16 cellular contexts compared by ENCODE assay signal in genomic region chr6:40348591-40348990, GRCh38.
DNase-seq lines count a peak whose midpoint lies in the region; ATAC-seq and TF ChIP-seq lines count a peak whose summit lies in the region.
"Had no signal": no experiment of that assay in that cellular context is flagged by ENCODE, and none has a peak within 500 bp of the region (broad histone marks: within the 10 kb centered on the region; RNA-seq: fewer than 3 reads in every experiment).

No MANE protein-coding gene starts in this region.

- no peaks in the 10 kb centered on the region for H3K9me3 Mint-ChIP-seq in activated CD8-positive, alpha-beta T cell treated with anti-CD3 and anti-CD28 coated beads, Interleukin-2, amount 10 ng/mL, durations not matched to agents 7 days and 5 days (ENCODE audit: insufficient read depth)
- no peaks in the 10 kb centered on the region for H3K9me3 Mint-ChIP-seq in activated CD8-positive, alpha-beta T cell treated with anti-CD3 and anti-CD28 coated beads for 36 hours
- H3K9me3 Mint-ChIP-seq: activated naive CD4-positive, alpha-beta T cell treated with anti-CD3 and anti-CD28 coated beads, Interleukin-2, amount 50 U/mL, for 72 hours had no signal

- peak overlapping the region; percentile 5 for H3K9ac ChIP-seq in NT2/D1 (ENCODE audit: insufficient read length, low read depth)
- H3K9ac ChIP-seq: BLaER1 treated with 17β-estradiol and CSF1 and Interleukin-3, amounts not matched to agents 10 nM and 100 nM had no signal

- H3K4me1 Mint-ChIP-seq in activated CD8-positive, alpha-beta T cell treated with anti-CD3 and anti-CD28 coated beads, Interleukin-2, amount 10 ng/mL, durations not matched to agents 7 days and 5 days (ENCODE audit: low read depth): no peaks in the 10 kb centered on the region
- no peaks in the 10 kb centered on the region for H3K4me1 Mint-ChIP-seq in activated CD8-positive, alpha-beta T cell treated with anti-CD3 and anti-CD28 coated beads for 36 hours (ENCODE audit: low read depth)

- 86 to 89% methylated on average over 3 to 4 of the region's 4 CpGs for WGBS in mesodermal cell (ENCODE audit: insufficient coverage in 2 of 2), 2 experiments
- 80 to 86% methylated on average over 3 to 4 of the region's 4 CpGs for WGBS in testis, 2 donors

- H3K4me1 ChIP-seq in NT2/D1 (ENCODE audit: insufficient read depth, insufficient read length): peaks cover 23% of the 10 kb centered on the region
- H3K4me1 ChIP-seq in mesodermal cell (ENCODE audit: control insufficient read depth, insufficient read depth, low read length, poor library complexity, severe bottlenecking): peaks cover 53% of the 10 kb centered on the region
- H3K4me1 ChIP-seq in testis: peaks cover 17% of the 10 kb centered on the region

- H3K4me3 Mint-ChIP-seq in activated CD8-positive, alpha-beta T cell treated with anti-CD3 and anti-CD28 coated beads, Interleukin-2, amount 10 ng/mL, durations not matched to agents 7 days and 5 days: no peak overlapping the region
- no peak overlapping the region for H3K4me3 Mint-ChIP-seq in activated CD8-positive, alpha-beta T cell treated with anti-CD3 and anti-CD28 coated beads for 36 hours

- CTCF ChIA-PET in activated CD8-positive, alpha-beta T cell treated with anti-CD3 and anti-CD28 coated beads, Interleukin-2, amount 10 ng/mL, durations not matched to agents 7 days and 5 days (lab: Charles Lee): no interaction called here
- CTCF ChIA-PET in activated CD8-positive, alpha-beta T cell treated with anti-CD3 and anti-CD28 coated beads for 36 hours (lab: Charles Lee): no interaction called here

- TF ChIP-seq CTCF in activated CD8-positive, alpha-beta T cell treated with anti-CD3 and anti-CD28 coated beads for 36 hours (IDR thresholded peaks at IDR 0.05): no peak
- TF ChIP-seq CTCF in testis (IDR thresholded peaks at IDR 0.05): no peak

- no peaks in the 10 kb centered on the region for H3K27me3 Mint-ChIP-seq in activated CD8-positive, alpha-beta T cell treated with anti-CD3 and anti-CD28 coated beads, Interleukin-2, amount 10 ng/mL, durations not matched to agents 7 days and 5 days (ENCODE audit: low read depth)
- H3K27me3 Mint-ChIP-seq in activated CD8-positive, alpha-beta T cell treated with anti-CD3 and anti-CD28 coated beads for 36 hours: peaks cover 2% of the 10 kb centered on the region

- no peaks in the 10 kb centered on the region for H3K9me3 ChIP-seq in NT2/D1 (ENCODE audit: insufficient read depth, low read length)
- H3K9me3 ChIP-seq in mesodermal cell (ENCODE audit: control insufficient read depth, low read length): no peaks in the 10 kb centered on the region
- no peaks in the 10 kb centered on the region for H3K9me3 ChIP-seq in testis
- H3K9me3 ChIP-seq: BLaER1 treated with 17β-estradiol and CSF1 and Interleukin-3, amounts not matched to agents 10 nM and 100 nM; MG63 had no signal

- no peak for ATAC-seq in activated CD8-positive, alpha-beta T cell treated with anti-CD3 and anti-CD28 coated beads, Interleukin-2, amount 10 ng/mL, durations not matched to agents 7 days and 5 days
- no peak for ATAC-seq in activated CD8-positive, alpha-beta T cell treated with anti-CD3 and anti-CD28 coated beads for 36 hours
- ATAC-seq: activated naive CD4-positive, alpha-beta T cell treated with anti-CD3 and anti-CD28 coated beads, Interleukin-2, amount 50 U/mL, for 72 hours; PC-3 had no signal

- no peaks in the 10 kb centered on the region for H3K36me3 Mint-ChIP-seq in activated CD8-positive, alpha-beta T cell treated with anti-CD3 and anti-CD28 coated beads, Interleukin-2, amount 10 ng/mL, durations not matched to agents 7 days and 5 days (ENCODE audit: low read depth)
- no peaks in the 10 kb centered on the region for H3K36me3 Mint-ChIP-seq in activated CD8-positive, alpha-beta T cell treated with anti-CD3 and anti-CD28 coated beads for 36 hours (ENCODE audit: low read depth)
- H3K36me3 Mint-ChIP-seq: activated naive CD4-positive, alpha-beta T cell treated with anti-CD3 and anti-CD28 coated beads, Interleukin-2, amount 50 U/mL, for 72 hours had no signal

- peak; percentile 9 for DNase-seq in activated CD8-positive, alpha-beta T cell treated with anti-CD3 and anti-CD28 coated beads, Interleukin-2, amount 10 ng/mL, durations not matched to agents 7 days and 5 days
- no peak for DNase-seq in activated CD8-positive, alpha-beta T cell treated with anti-CD3 and anti-CD28 coated beads for 36 hours
- no peak for DNase-seq in NT2/D1 (ENCODE audit: low read depth, low spot score)
- peak; percentile 7 for DNase-seq in testis
- DNase-seq in erythroblast (lab: John Stamatoyannopoulos, UW): no peak
- DNase-seq in activated naive CD4-positive, alpha-beta T cell (lab: John Stamatoyannopoulos, UW): no peak
- DNase-seq in HCEC 1CT: no peak
- DNase-seq: activated CD4-positive, alpha-beta T cell treated with anti-CD3 and anti-CD28 coated beads, Interleukin-2, amount 50 U/mL, for 4 hours; NCI-H1417 treated with DMSO at 0.1 percent for 48 hours; NCI-H748 treated with DMSO at 0.1 percent for 48 hours; PC-3; SIG-M5 had no signal

- H3K27ac ChIP-seq in mesodermal cell (ENCODE audit: low read depth, low read length, severe bottlenecking) (peak overlapping the region; percentile 55), testis (no peak overlapping the region)
- H3K27ac ChIP-seq: BLaER1 treated with 17β-estradiol and CSF1 and Interleukin-3, amounts not matched to agents 10 nM and 100 nM had no signal

- no peaks in the 10 kb centered on the region for H3K27me3 ChIP-seq in NT2/D1 (ENCODE audit: insufficient read depth, insufficient read length)
- no peaks in the 10 kb centered on the region for H3K27me3 ChIP-seq in testis
- H3K27me3 ChIP-seq: BLaER1 treated with 17β-estradiol and CSF1 and Interleukin-3, amounts not matched to agents 10 nM and 100 nM; MG63 had no signal

- intact Hi-C loops in activated CD8-positive, alpha-beta T cell treated with anti-CD3 and anti-CD28 coated beads for 36 hours (cut with micrococcal nuclease): no loop called here
- intact Hi-C loops in testis (cut with DNase I; ENCODE audit: low total_unique reads): no loop called here

- POLR2A ChIA-PET in activated CD8-positive, alpha-beta T cell treated with anti-CD3 and anti-CD28 coated beads, Interleukin-2, amount 10 ng/mL, durations not matched to agents 7 days and 5 days (lab: Charles Lee): no interaction called here
- POLR2A ChIA-PET in activated CD8-positive, alpha-beta T cell treated with anti-CD3 and anti-CD28 coated beads for 36 hours (lab: Charles Lee): interaction anchor here (0.9 kb wide), 1 partner anchor 20 kb away, joined by 4 read pairs; no protein-coding TSS in a partner anchor

- H3K4me3 ChIP-seq in NT2/D1 (ENCODE audit: insufficient read length, low read depth) (no peak overlapping the region), mesodermal cell (ENCODE audit: extremely low read depth, insufficient read depth, low read length, poor library complexity, severe bottlenecking) (no peak overlapping the region), testis (no peak overlapping the region)
- H3K4me3 ChIP-seq: BLaER1 treated with 17β-estradiol and CSF1 and Interleukin-3, amounts not matched to agents 10 nM and 100 nM; MG63 had no signal

- no peak for TF ChIP-seq POLR2A in testis (IDR thresholded peaks at IDR 0.05)
- TF ChIP-seq POLR2A in erythroblast (IDR thresholded peaks at IDR 0.05; ENCODE audit: low read length): no peak

- no peaks in the 10 kb centered on the region for H3K36me3 ChIP-seq in NT2/D1 (ENCODE audit: insufficient read depth, insufficient read length, low read length)
- H3K36me3 ChIP-seq in mesodermal cell (ENCODE audit: control insufficient read depth, insufficient read depth, low read length): no peaks in the 10 kb centered on the region
- H3K36me3 ChIP-seq in testis (ENCODE audit: low read depth, missing control alignments): no peaks in the 10 kb centered on the region
- H3K36me3 ChIP-seq: BLaER1 treated with 17β-estradiol and CSF1 and Interleukin-3, amounts not matched to agents 10 nM and 100 nM; MG63 had no signal

- no peak overlapping the region for H3K27ac Mint-ChIP-seq in activated CD8-positive, alpha-beta T cell treated with anti-CD3 and anti-CD28 coated beads, Interleukin-2, amount 10 ng/mL, durations not matched to agents 7 days and 5 days
- H3K27ac Mint-ChIP-seq in activated CD8-positive, alpha-beta T cell treated with anti-CD3 and anti-CD28 coated beads for 36 hours: no peak overlapping the region
- H3K27ac Mint-ChIP-seq: activated naive CD4-positive, alpha-beta T cell treated with anti-CD3 and anti-CD28 coated beads, Interleukin-2, amount 50 U/mL, for 72 hours had no signal

Comparison
In these comparisons a context has a peak if more than half of its experiments do, and no peak if none do; other contexts are left out.
1. DNase-seq: peak in activated CD8-positive, alpha-beta T cell treated with anti-CD3 and anti-CD28 coated beads, Interleukin-2, amount 10 ng/mL, durations not matched to agents 7 days and 5 days (single experiment) and testis (single experiment); none in activated CD8-positive, alpha-beta T cell treated with anti-CD3 and anti-CD28 coated beads for 36 hours (single experiment), NT2/D1 (single experiment), erythroblast (0 of 2), activated naive CD4-positive, alpha-beta T cell (0 of 4) and HCEC 1CT (single experiment).